Comparison of ENCODE assay signal across 1 cellular context in the genomic region with DNA sequence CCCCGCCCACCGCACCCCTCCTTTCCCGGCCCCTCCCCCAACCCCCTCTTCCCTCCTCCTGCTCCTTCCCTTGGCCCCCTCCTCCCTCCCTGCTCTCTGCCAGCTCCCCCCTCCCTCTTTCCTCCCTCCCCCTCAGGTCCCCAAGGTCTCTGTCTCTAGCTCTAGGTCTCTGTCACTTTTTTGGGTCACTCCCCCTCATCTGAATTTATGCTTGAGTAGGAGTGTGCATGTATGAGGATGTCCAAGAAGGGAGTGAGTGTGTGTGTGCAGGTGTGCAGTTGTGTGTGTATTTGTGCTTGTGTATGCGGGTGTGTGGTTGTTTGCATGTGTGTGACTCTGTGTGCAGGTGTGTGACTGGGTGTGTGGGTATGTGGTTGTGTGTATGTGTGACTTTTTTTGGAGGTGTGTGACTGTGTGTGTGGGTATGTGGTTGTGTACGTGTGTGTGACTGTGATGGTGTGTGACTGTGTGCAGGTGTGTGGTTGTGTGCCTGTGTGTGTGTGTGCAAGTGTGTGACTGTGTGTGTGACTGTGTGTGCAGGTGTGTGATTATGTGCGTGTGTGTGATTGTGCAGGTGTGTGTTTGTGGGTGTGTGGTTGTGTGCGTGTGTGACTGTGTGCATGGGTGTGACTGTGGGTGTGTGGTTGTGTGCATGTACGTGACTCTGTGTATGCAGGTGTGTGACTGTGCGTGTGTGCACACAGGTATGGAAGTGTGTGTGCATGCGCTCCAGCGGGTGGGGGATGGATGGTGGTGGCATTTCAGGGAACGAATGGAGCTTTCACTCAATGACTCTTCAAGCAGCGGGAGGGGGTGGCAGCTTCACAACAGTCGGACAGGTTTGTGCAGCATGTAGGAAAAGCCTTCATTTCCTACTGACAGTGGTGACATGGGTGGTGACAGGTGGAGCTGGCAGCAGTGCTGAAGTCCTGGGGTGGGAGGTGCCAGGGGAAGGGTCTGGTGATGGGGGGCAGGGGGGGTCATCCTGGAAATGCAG.
TF ChIP-seq lines count a peak whose summit lies in the region.

No MANE protein-coding gene starts in this region.

TF ChIP-seq in GM12878, 131 proteins besides CTCF, POLR2A, EP300 and RAD21:
- TF ChIP-seq, protein P1, sequence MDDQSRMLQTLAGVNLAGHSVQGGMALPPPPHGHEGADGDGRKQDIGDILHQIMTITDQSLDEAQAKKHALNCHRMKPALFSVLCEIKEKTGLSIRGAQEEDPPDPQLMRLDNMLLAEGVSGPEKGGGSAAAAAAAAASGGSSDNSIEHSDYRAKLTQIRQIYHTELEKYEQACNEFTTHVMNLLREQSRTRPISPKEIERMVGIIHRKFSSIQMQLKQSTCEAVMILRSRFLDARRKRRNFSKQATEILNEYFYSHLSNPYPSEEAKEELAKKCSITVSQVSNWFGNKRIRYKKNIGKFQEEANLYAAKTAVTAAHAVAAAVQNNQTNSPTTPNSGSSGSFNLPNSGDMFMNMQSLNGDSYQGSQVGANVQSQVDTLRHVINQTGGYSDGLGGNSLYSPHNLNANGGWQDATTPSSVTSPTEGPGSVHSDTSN (IDR thresholded peaks at IDR 0.05; ENCODE audit: insufficient replicate concordance, low read depth, low read length) = peak; percentile 34
- TF ChIP-seq TCF12 (IDR thresholded peaks at IDR 0.05; ENCODE audit: low read depth, low read length) (no peak), HDGF (IDR thresholded peaks at IDR 0.05) (peak; percentile 67; the same call in 1 of the 2 replicates), NBN (IDR thresholded peaks at IDR 0.05) (0 out of 2 replicates have a peak, but pooled peaks have one; percentile 44), TCF3 (IDR thresholded peaks at IDR 0.05; ENCODE audit: borderline replicate concordance, insufficient read depth, low read depth, low read length) (0 out of 2 replicates have a peak, but pooled peaks have one; percentile 22)
- TF ChIP-seq, protein P2, sequence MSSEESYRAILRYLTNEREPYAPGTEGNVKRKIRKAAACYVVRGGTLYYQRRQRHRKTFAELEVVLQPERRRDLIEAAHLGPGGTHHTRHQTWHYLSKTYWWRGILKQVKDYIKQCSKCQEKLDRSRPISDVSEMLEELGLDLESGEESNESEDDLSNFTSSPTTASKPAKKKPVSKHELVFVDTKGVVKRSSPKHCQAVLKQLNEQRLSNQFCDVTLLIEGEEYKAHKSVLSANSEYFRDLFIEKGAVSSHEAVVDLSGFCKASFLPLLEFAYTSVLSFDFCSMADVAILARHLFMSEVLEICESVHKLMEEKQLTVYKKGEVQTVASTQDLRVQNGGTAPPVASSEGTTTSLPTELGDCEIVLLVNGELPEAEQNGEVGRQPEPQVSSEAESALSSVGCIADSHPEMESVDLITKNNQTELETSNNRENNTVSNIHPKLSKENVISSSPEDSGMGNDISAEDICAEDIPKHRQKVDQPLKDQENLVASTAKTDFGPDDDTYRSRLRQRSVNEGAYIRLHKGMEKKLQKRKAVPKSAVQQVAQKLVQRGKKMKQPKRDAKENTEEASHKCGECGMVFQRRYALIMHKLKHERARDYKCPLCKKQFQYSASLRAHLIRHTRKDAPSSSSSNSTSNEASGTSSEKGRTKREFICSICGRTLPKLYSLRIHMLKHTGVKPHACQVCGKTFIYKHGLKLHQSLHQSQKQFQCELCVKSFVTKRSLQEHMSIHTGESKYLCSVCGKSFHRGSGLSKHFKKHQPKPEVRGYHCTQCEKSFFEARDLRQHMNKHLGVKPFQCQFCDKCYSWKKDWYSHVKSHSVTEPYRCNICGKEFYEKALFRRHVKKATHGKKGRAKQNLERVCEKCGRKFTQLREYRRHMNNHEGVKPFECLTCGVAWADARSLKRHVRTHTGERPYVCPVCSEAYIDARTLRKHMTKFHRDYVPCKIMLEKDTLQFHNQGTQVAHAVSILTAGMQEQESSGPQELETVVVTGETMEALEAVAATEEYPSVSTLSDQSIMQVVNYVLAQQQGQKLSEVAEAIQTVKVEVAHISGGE (CRISPR knock-in tag; IDR thresholded peaks at IDR 0.05) = no peak
- TF ChIP-seq, protein P3, sequence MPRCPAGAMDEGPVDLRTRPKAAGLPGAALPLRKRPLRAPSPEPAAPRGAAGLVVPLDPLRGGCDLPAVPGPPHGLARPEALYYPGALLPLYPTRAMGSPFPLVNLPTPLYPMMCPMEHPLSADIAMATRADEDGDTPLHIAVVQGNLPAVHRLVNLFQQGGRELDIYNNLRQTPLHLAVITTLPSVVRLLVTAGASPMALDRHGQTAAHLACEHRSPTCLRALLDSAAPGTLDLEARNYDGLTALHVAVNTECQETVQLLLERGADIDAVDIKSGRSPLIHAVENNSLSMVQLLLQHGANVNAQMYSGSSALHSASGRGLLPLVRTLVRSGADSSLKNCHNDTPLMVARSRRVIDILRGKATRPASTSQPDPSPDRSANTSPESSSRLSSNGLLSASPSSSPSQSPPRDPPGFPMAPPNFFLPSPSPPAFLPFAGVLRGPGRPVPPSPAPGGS (IDR thresholded peaks at IDR 0.05; ENCODE audit: borderline replicate concordance, insufficient read depth, low read depth, low read length, poor library complexity, severe bottlenecking) = peak; percentile 90
TF ChIP-seq in GM12878: peak in this region for 5.
